Comparison of ENCODE assay signal across 1 cellular context in genomic region chr17:45230787-45231480, GRCh38.
A peak's percentile ranks its signal among the peaks of the same experiment; 100 is the strongest.
TF ChIP-seq lines count a peak whose summit lies in the region.

No MANE protein-coding gene starts in this region.

TF ChIP-seq in HepG2, 621 proteins besides CTCF, POLR2A, EP300 and RAD21 (continued from another document and continues in another):
- TF ChIP-seq ZFP91 (CRISPR knock-in tag; IDR thresholded peaks at IDR 0.05; ENCODE audit: borderline replicate concordance) (no peak; the same call in 1 of the 2 replicates), ZNF589 (CRISPR knock-in tag; conservative IDR thresholded peaks at IDR 0.05) (no peak), ZNF558 (CRISPR knock-in tag; IDR thresholded peaks at IDR 0.05; ENCODE audit: borderline replicate concordance) (no peak), HDAC1 (CRISPR knock-in tag; IDR thresholded peaks at IDR 0.05) (peak; percentile 30), PITX1 (CRISPR knock-in tag; IDR thresholded peaks at IDR 0.05) (0 out of 2 replicates have a peak, but pooled peaks have one; percentile 26), SP5 (CRISPR knock-in tag; IDR thresholded peaks at IDR 0.05; ENCODE audit: borderline replicate concordance, low read depth) (peak; percentile 44; the same call in 1 of the 2 replicates), ZNF251 (CRISPR knock-in tag; IDR thresholded peaks at IDR 0.05) (no peak), SSRP1 (CRISPR knock-in tag; IDR thresholded peaks at IDR 0.05) (no peak), MBNL3 (CRISPR knock-in tag; conservative IDR thresholded peaks at IDR 0.05) (no peak), ZNF33B (CRISPR knock-in tag; IDR thresholded peaks at IDR 0.05) (no peak), RXRA (CRISPR knock-in tag; IDR thresholded peaks at IDR 0.05) (peak; percentile 35; the same call in 1 of the 2 replicates), ZNF768 (CRISPR knock-in tag; IDR thresholded peaks at IDR 0.05) (peak; percentile 84), BCL3 (CRISPR knock-in tag; IDR thresholded peaks at IDR 0.05) (no peak), RARA (CRISPR knock-in tag; IDR thresholded peaks at IDR 0.05) (0 out of 2 replicates have a peak, but pooled peaks have one; percentile 7), ZNF382 (CRISPR knock-in tag; IDR thresholded peaks at IDR 0.05; ENCODE audit: borderline replicate concordance) (no peak), FOXJ3 (CRISPR knock-in tag; IDR thresholded peaks at IDR 0.05; ENCODE audit: borderline replicate concordance) (no peak), RARG (CRISPR knock-in tag; IDR thresholded peaks at IDR 0.05; ENCODE audit: low read depth) (no peak), ZSCAN29 (CRISPR knock-in tag; conservative IDR thresholded peaks at IDR 0.05) (0 out of 2 replicates have a peak, but pooled peaks have one; percentile 4), HNF4G (IDR thresholded peaks at IDR 0.05; ENCODE audit: borderline replicate concordance, low read depth, low read length) (0 out of 2 replicates have a peak, but pooled peaks have one; percentile 10), HNF4G (CRISPR knock-in tag; IDR thresholded peaks at IDR 0.05; ENCODE audit: borderline replicate concordance, low read depth) (no peak; the same call in 1 of the 2 replicates), ZNF75D (CRISPR knock-in tag; IDR thresholded peaks at IDR 0.05; ENCODE audit: borderline replicate concordance) (no peak), ZNF292 (CRISPR knock-in tag; IDR thresholded peaks at IDR 0.05; ENCODE audit: borderline replicate concordance, low read depth) (peak; percentile 60; the same call in 1 of the 2 replicates), XBP1 (CRISPR knock-in tag; IDR thresholded peaks at IDR 0.05) (no peak), YEATS2 (CRISPR knock-in tag; IDR thresholded peaks at IDR 0.05; ENCODE audit: borderline replicate concordance) (no peak), PBX3 (CRISPR knock-in tag; IDR thresholded peaks at IDR 0.05; ENCODE audit: borderline replicate concordance) (no peak), THAP7 (CRISPR knock-in tag; IDR thresholded peaks at IDR 0.05) (0 out of 2 replicates have a peak, but pooled peaks have one; percentile 56), ZNF83 (CRISPR knock-in tag; IDR thresholded peaks at IDR 0.05; ENCODE audit: borderline replicate concordance) (no peak), ZNF746 (CRISPR knock-in tag; IDR thresholded peaks at IDR 0.05) (peak; percentile 63; the same call in 1 of the 2 replicates), ZNF790 (CRISPR knock-in tag; IDR thresholded peaks at IDR 0.05; ENCODE audit: borderline replicate concordance) (no peak), ZBTB20 (CRISPR knock-in tag; IDR thresholded peaks at IDR 0.05; ENCODE audit: borderline replicate concordance, low read depth) (no peak), NFE2L2 (IDR thresholded peaks at IDR 0.05; ENCODE audit: low read length) (no peak), MEF2D (CRISPR knock-in tag; IDR thresholded peaks at IDR 0.05) (peak; percentile 65; the same call in 1 of the 2 replicates), CREB3 (CRISPR knock-in tag; IDR thresholded peaks at IDR 0.05) (no peak), ZNF614 (CRISPR knock-in tag; IDR thresholded peaks at IDR 0.05; ENCODE audit: borderline replicate concordance) (no peak), ZNF362 (CRISPR knock-in tag; IDR thresholded peaks at IDR 0.05; ENCODE audit: borderline replicate concordance) (0 out of 2 replicates have a peak, but pooled peaks have one; percentile 3), TCF12 (IDR thresholded peaks at IDR 0.05) (no peak), TCF12 (CRISPR knock-in tag; IDR thresholded peaks at IDR 0.05) (0 out of 2 replicates have a peak, but pooled peaks have one; percentile 52), NR2F6 (IDR thresholded peaks at IDR 0.05) (no peak; the same call in 1 of the 2 replicates), NR2F6 (CRISPR knock-in tag; IDR thresholded peaks at IDR 0.05) (0 out of 2 replicates have a peak, but pooled peaks have one; percentile 13), ZFX (CRISPR knock-in tag; IDR thresholded peaks at IDR 0.05; ENCODE audit: low read depth) (no peak), IKZF1 (IDR thresholded peaks at IDR 0.05) (no peak), ZMAT3 (CRISPR knock-in tag; conservative IDR thresholded peaks at IDR 0.05) (no peak), KDM2A (CRISPR knock-in tag; IDR thresholded peaks at IDR 0.05; ENCODE audit: borderline replicate concordance, low read depth) (no peak), ZNF619 (CRISPR knock-in tag; IDR thresholded peaks at IDR 0.05) (no peak), HNF4A (CRISPR knock-in tag; IDR thresholded peaks at IDR 0.05) (peak; percentile 67; the same call in 1 of the 2 replicates), TEAD3 (CRISPR knock-in tag; optimal IDR thresholded peaks at IDR 0.05; ENCODE audit: borderline replicate concordance) (peak; percentile 27), TRIM24 (CRISPR knock-in tag; IDR thresholded peaks at IDR 0.05) (no peak), AGO1 (IDR thresholded peaks at IDR 0.05; ENCODE audit: low read depth, low read length, poor library complexity, severe bottlenecking) (peak; percentile 14)
- TF ChIP-seq, protein P1, sequence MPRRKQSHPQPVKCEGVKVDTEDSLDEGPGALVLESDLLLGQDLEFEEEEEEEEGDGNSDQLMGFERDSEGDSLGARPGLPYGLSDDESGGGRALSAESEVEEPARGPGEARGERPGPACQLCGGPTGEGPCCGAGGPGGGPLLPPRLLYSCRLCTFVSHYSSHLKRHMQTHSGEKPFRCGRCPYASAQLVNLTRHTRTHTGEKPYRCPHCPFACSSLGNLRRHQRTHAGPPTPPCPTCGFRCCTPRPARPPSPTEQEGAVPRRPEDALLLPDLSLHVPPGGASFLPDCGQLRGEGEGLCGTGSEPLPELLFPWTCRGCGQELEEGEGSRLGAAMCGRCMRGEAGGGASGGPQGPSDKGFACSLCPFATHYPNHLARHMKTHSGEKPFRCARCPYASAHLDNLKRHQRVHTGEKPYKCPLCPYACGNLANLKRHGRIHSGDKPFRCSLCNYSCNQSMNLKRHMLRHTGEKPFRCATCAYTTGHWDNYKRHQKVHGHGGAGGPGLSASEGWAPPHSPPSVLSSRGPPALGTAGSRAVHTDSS (CRISPR knock-in tag; conservative IDR thresholded peaks at IDR 0.05): no peak
- TF ChIP-seq, protein P2, sequence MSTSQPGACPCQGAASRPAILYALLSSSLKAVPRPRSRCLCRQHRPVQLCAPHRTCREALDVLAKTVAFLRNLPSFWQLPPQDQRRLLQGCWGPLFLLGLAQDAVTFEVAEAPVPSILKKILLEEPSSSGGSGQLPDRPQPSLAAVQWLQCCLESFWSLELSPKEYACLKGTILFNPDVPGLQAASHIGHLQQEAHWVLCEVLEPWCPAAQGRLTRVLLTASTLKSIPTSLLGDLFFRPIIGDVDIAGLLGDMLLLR (CRISPR knock-in tag; IDR thresholded peaks at IDR 0.05): no peak
- TF ChIP-seq, protein P3, sequence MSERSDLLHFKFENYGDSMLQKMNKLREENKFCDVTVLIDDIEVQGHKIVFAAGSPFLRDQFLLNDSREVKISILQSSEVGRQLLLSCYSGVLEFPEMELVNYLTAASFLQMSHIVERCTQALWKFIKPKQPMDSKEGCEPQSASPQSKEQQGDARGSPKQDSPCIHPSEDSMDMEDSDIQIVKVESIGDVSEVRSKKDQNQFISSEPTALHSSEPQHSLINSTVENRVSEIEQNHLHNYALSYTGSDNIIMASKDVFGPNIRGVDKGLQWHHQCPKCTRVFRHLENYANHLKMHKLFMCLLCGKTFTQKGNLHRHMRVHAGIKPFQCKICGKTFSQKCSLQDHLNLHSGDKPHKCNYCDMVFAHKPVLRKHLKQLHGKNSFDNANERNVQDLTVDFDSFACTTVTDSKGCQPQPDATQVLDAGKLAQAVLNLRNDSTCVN (CRISPR knock-in tag; IDR thresholded peaks at IDR 0.05; ENCODE audit: borderline replicate concordance): no peak
- TF ChIP-seq, protein P4, sequence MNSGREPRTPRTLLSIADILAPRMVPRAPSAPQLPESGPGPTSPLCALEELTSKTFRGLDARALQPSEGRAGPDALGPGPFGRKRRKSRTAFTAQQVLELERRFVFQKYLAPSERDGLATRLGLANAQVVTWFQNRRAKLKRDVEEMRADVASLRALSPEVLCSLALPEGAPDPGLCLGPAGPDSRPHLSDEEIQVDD (CRISPR knock-in tag; IDR thresholded peaks at IDR 0.05; ENCODE audit: borderline replicate concordance): no peak
- TF ChIP-seq, protein P5, sequence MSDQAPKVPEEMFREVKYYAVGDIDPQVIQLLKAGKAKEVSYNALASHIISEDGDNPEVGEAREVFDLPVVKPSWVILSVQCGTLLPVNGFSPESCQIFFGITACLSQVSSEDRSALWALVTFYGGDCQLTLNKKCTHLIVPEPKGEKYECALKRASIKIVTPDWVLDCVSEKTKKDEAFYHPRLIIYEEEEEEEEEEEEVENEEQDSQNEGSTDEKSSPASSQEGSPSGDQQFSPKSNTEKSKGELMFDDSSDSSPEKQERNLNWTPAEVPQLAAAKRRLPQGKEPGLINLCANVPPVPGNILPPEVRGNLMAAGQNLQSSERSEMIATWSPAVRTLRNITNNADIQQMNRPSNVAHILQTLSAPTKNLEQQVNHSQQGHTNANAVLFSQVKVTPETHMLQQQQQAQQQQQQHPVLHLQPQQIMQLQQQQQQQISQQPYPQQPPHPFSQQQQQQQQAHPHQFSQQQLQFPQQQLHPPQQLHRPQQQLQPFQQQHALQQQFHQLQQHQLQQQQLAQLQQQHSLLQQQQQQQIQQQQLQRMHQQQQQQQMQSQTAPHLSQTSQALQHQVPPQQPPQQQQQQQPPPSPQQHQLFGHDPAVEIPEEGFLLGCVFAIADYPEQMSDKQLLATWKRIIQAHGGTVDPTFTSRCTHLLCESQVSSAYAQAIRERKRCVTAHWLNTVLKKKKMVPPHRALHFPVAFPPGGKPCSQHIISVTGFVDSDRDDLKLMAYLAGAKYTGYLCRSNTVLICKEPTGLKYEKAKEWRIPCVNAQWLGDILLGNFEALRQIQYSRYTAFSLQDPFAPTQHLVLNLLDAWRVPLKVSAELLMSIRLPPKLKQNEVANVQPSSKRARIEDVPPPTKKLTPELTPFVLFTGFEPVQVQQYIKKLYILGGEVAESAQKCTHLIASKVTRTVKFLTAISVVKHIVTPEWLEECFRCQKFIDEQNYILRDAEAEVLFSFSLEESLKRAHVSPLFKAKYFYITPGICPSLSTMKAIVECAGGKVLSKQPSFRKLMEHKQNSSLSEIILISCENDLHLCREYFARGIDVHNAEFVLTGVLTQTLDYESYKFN (CRISPR knock-in tag; conservative IDR thresholded peaks at IDR 0.05): peak; percentile 60
- TF ChIP-seq, protein P6, sequence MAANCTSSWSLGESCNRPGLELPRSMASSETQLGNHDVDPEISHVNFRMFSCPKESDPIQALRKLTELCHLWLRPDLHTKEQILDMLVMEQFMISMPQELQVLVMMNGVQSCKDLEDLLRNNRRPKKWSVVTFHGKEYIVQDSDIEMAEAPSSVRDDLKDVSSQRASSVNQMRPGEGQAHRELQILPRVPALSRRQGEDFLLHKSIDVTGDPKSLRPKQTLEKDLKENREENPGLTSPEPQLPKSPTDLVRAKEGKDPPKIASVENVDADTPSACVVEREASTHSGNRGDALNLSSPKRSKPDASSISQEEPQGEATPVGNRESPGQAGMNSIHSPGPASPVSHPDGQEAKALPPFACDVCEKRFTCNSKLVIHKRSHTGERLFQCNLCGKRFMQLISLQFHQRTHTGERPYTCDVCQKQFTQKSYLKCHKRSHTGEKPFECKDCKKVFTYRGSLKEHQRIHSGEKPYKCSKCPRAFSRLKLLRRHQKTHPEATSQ (CRISPR knock-in tag; IDR thresholded peaks at IDR 0.05; ENCODE audit: borderline replicate concordance): no peak
